Comparison of ENCODE assay signal across 1 cellular context in genomic region chr20:51926670-51927305, GRCh38.
TF ChIP-seq lines count a peak whose summit lies in the region.

No MANE protein-coding gene starts in this region.

TF ChIP-seq in endothelial cell of umbilical vein, 7 proteins besides CTCF, POLR2A, EP300 and RAD21 (continued from another document):
- TF ChIP-seq MYC (IDR thresholded peaks at IDR 0.05; ENCODE audit: low read depth, low read length) (no peak), GATA2 (IDR thresholded peaks at IDR 0.05; ENCODE audit: insufficient read depth, insufficient read length, low read depth, low read length) (peak; percentile 44)
TF ChIP-seq in endothelial cell of umbilical vein: peak in this region for 4.
